In the genomic region with DNA sequence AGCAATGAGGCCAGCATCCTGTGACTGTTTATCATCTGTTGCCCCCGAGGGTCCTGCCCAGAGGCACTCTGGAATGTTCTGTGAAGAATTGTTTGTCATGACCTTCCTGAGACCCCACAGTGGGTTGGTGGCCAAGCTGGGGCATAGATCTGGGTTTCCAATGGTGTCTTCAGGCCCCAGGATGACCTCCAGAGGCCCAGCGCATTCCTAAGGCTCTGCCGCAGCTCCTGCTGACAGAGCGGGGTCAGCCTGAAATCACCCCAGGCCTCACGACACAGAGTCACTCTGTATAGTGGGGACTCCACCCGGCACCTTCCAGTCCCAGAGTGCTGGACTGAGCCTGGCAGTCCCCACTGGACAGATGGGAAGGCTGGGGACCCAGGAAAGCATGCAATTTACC, we compare ENCODE assay signal across 29 cellular contexts. TPM values are rescaled to one million over a fixed set of nuclear protein-coding genes. Genes with fewer than 3 reads are reported as not detected.
DNase-seq lines count a peak whose midpoint lies in the region; ATAC-seq, FAIRE-seq and TF ChIP-seq lines count a peak whose summit lies in the region.
"Had no signal": no experiment of that assay in that cellular context is flagged by ENCODE, and none has a peak within 500 bp of the region (broad histone marks: within the 10 kb centered on the region; RNA-seq: fewer than 3 reads in every experiment).

No MANE protein-coding gene starts in this region.

- H3K27me3 ChIP-seq in BLaER1 treated with 17β-estradiol and CSF1 and Interleukin-3, amounts not matched to agents 10 nM and 100 nM = no peaks in the 10 kb centered on the region
- H3K27me3 ChIP-seq in Panc1 (ENCODE audit: control insufficient read depth, insufficient read depth, low read length) (no peaks in the 10 kb centered on the region), H1 (replicated peaks in 1 of 4; ENCODE audit: control insufficient read depth in 3 of 4, extremely low read depth in 1 of 4, insufficient read depth in 3 of 4, low read length in 3 of 4) (no peaks in the 10 kb centered on the region), neural progenitor cell (peaks cover 3% of the 10 kb centered on the region)
- H3K27me3 ChIP-seq: sigmoid colon, upper lobe of left lung had no signal

- 87% methylated on average over 6 of the region's 6 CpGs; no CpG with 5 or more reads in 1 of the 2 experiments for WGBS in H1 (ENCODE audit: extremely low coverage in 1 of 2, insufficient coverage in 1 of 2, insufficient read length in 1 of 2, insufficient replicate concordance in 2 of 2, low coverage in 1 of 2, low lambda C conversion rate in 2 of 2, missing lambda C conversion rate in 1 of 2), 2 experiments

- H3K27ac Mint-ChIP-seq in neural progenitor cell = peak overlapping the region; percentile 54
- H3K27ac Mint-ChIP-seq: activated naive CD8-positive, alpha-beta T cell; activated T-helper 2 cell treated with anti-CD3 and anti-CD28 coated beads, Interferon-gamma antibody, Interleukin-2, Interleukin-4, amounts not matched to agents 10 μg/mL and 5 μg/mL and 100 μg/mL, durations not matched to agents 14 hours and 24 hours and 36 hours; immature natural killer cell had no signal

- H4K8ac ChIP-seq in H1 (ENCODE audit: extremely low read depth, insufficient read depth, low read length) = no peak overlapping the region

- H4K91ac ChIP-seq in H1 (replicated peaks; ENCODE audit: insufficient read length, low read length) = no peak overlapping the region

- TF ChIP-seq CTCF in Panc1 (IDR thresholded peaks at IDR 0.05) (no peak), H1 (IDR thresholded peaks at IDR 0.05; ENCODE audit: control extremely low read depth in 1 of 3, insufficient read depth in 1 of 3, low read depth in 1 of 3, low read length in 3 of 3) (no peak), neural progenitor cell (IDR thresholded peaks at IDR 0.05) (no peak)

- no peaks in the 10 kb centered on the region; the same call in 1 of the 2 replicates for H3K79me1 ChIP-seq in H1 (ENCODE audit: low read depth, low read length)

- H3K56ac ChIP-seq in H1 (replicated peaks; ENCODE audit: insufficient read length, low read depth, low read length) = no peak overlapping the region

- peak overlapping the region; percentile 71; the same call in 1 of the 2 replicates for H2BK5ac ChIP-seq in H1 (ENCODE audit: low read depth, low read length)

- no peaks in the 10 kb centered on the region for H3K79me2 ChIP-seq in H1 (ENCODE audit: control insufficient read depth in 1 of 2, insufficient read depth in 2 of 2, low read length in 2 of 2)
- H3K79me2 ChIP-seq in neural progenitor cell (ENCODE audit: low read depth) = no peaks in the 10 kb centered on the region

- H3K4me1 ChIP-seq in BLaER1 treated with 17β-estradiol and CSF1 and Interleukin-3, amounts not matched to agents 10 nM and 100 nM = peaks cover 7 to 12% (median 10%) of the 10 kb centered on the region in 10 experiments; a peak in 17 of 20 replicates
- no peaks in the 10 kb centered on the region for H3K4me1 ChIP-seq in Panc1 (ENCODE audit: control insufficient read depth, insufficient read depth, low read length)
- peaks cover 0 to 30% (median 21%) of the 10 kb centered on the region in 4 experiments; a peak in 6 of 7 replicates for H3K4me1 ChIP-seq in H1 (replicated peaks in 1 of 4; ENCODE audit: control insufficient read depth in 3 of 4, insufficient read depth in 4 of 4, low read length in 3 of 4)
- H3K4me1 ChIP-seq in neural progenitor cell = peaks cover 37% of the 10 kb centered on the region
- H3K4me1 ChIP-seq: prostate gland had no signal

- peaks cover 0 to 6% (median 0%) of the 10 kb centered on the region in 11 experiments; a peak in 3 of 22 replicates for H3K9me3 ChIP-seq in BLaER1 treated with 17β-estradiol and CSF1 and Interleukin-3, amounts not matched to agents 10 nM and 100 nM (replicated peaks in 1 of 11)
- H3K9me3 ChIP-seq in Panc1 (ENCODE audit: control insufficient read depth, insufficient read depth, low read depth, low read length) = no peaks in the 10 kb centered on the region
- H3K9me3 ChIP-seq in H1 (ENCODE audit: insufficient read depth in 2 of 2, low read depth in 1 of 2, low read length in 1 of 2) = no peaks in the 10 kb centered on the region
- no peaks in the 10 kb centered on the region for H3K9me3 ChIP-seq in neural progenitor cell (ENCODE audit: low read depth)
- H3K9me3 ChIP-seq: left ventricle myocardium inferior, mucosa of descending colon, prostate gland, sigmoid colon, upper lobe of left lung had no signal

- H3K4me3 Mint-ChIP-seq in neural progenitor cell = no peak overlapping the region
- H3K4me3 Mint-ChIP-seq: activated naive CD8-positive, alpha-beta T cell; immature natural killer cell; stimulated activated naive CD8-positive, alpha-beta T cell treated with anti-CD3 and anti-CD28 coated beads, Interleukin-15, amount 100 ng/mL, for 72 hours had no signal

- H3K18ac ChIP-seq in H1 (ENCODE audit: extremely low read depth, low read length) = no peak overlapping the region

- peaks cover 12% of the 10 kb centered on the region for H3K27me3 Mint-ChIP-seq in neural progenitor cell (ENCODE audit: insufficient read depth, low read depth)
- H3K27me3 Mint-ChIP-seq: activated naive CD8-positive, alpha-beta T cell; stimulated activated naive CD8-positive, alpha-beta T cell treated with anti-CD3 and anti-CD28 coated beads, Interleukin-15, amount 100 ng/mL, for 72 hours had no signal

- intact Hi-C loops in Panc1 (cut with micrococcal nuclease; ENCODE audit: unreplicated experiment) = no loop called here

- TF ChIP-seq EP300 in H1 (IDR thresholded peaks at IDR 0.05; ENCODE audit: borderline replicate concordance in 1 of 2, low read depth in 2 of 2, low read length in 2 of 2) = no peak

- H3K4me3 ChIP-seq in BLaER1 treated with 17β-estradiol and CSF1 and Interleukin-3, amounts not matched to agents 10 nM and 100 nM = no peak overlapping the region
- H3K4me3 ChIP-seq in Panc1 (ENCODE audit: low read depth in 2 of 2, low read length in 2 of 2) = no peak overlapping the region
- H3K4me3 ChIP-seq in H1 (ENCODE audit: extremely low read depth in 1 of 4, insufficient read depth in 2 of 4, low read depth in 3 of 4, low read length in 4 of 4) = no peak overlapping the region
- H3K4me3 ChIP-seq in neural progenitor cell = no peak overlapping the region
- H3K4me3 ChIP-seq: left ventricle myocardium inferior, mucosa of descending colon, prostate gland, sigmoid colon, upper lobe of left lung had no signal

- no peak for DNase-seq in Panc1 (ENCODE audit: low read depth, low spot score)
- no peak for DNase-seq in H1 (ENCODE audit: low read depth in 1 of 2, low spot score in 2 of 2)
- no peak for DNase-seq in neural progenitor cell (ENCODE audit: low spot score)
- no peak for DNase-seq in hippocampal formation (lab: John Stamatoyannopoulos, UW)
- DNase-seq in SW480 (ENCODE audit: low spot score) = no peak
- no peak for DNase-seq in NCI-H748 (lab: John Stamatoyannopoulos, UW; ENCODE audit: unreplicated experiment)
- no peak for DNase-seq in NCI-H524 (lab: John Stamatoyannopoulos, UW)
- DNase-seq: 8988T; activated CD4-positive, alpha-beta T cell treated with anti-CD3 and anti-CD28 coated beads, Interleukin-2, amount 50 U/mL, for 4 hours; activated CD8-positive, alpha-beta memory T cell treated with anti-CD3 and anti-CD28 coated beads, Interleukin-2, amount 50 U/mL, for 48 hours; AML-193; cerebellar nuclear complex; erythroblast; GOT3; immature natural killer cell; Kasumi-1; left ventricle myocardium inferior; mucosa of descending colon; NCI-H187; sigmoid colon; stimulated activated CD4-positive, alpha-beta T cell treated with anti-CD3 and anti-CD28 coated beads, Interleukin-15, amount 100 ng/mL, for 24 hours; stimulated activated naive CD8-positive, alpha-beta T cell treated with anti-CD3 and anti-CD28 coated beads, Interleukin-15, amount 100 ng/mL, for 72 hours; T-helper 9 cell; upper lobe of left lung had no signal

- in situ Hi-C loops in Panc1 (cut with HindIII; ENCODE audit: low pct_unique_long_range_greater_than_20kb, low sequenced_read_pairs) = no loop called here

- no peak overlapping the region for H3K4ac ChIP-seq in H1 (replicated peaks; ENCODE audit: insufficient read length, low read depth, low read length)

- H3K36me3 ChIP-seq in BLaER1 treated with 17β-estradiol and CSF1 and Interleukin-3, amounts not matched to agents 10 nM and 100 nM = peaks cover 0 to 52% (median 34%) of the 10 kb centered on the region in 11 experiments; a peak in 16 of 22 replicates
- no peaks in the 10 kb centered on the region for H3K36me3 ChIP-seq in Panc1 (ENCODE audit: control insufficient read depth, insufficient read depth, low read length)
- H3K36me3 ChIP-seq in H1 (ENCODE audit: control insufficient read depth in 2 of 4, insufficient read depth in 4 of 4, low read length in 3 of 4) = peaks cover 0 to 4% (median 0%) of the 10 kb centered on the region in 4 experiments; a peak in 1 of 8 replicates
- no peaks in the 10 kb centered on the region for H3K36me3 ChIP-seq in neural progenitor cell
- H3K36me3 ChIP-seq: prostate gland had no signal

- POLR2A ChIA-PET in Panc1 (lab: Charles Lee) (no interaction called here), H1 (lab: Charles Lee; ENCODE audit: partially characterized antibody) (interaction anchor here (2.4 kb wide), 2 partner anchors 10 to 17 kb away, joined by 9 to 10 read pairs; partner anchors contain the start of gene TRIM62)

- no peak overlapping the region for H4K5ac ChIP-seq in H1 (ENCODE audit: insufficient read length, low read depth, low read length)

- no peak overlapping the region; a peak in 1 of 22 replicates for H3K9ac ChIP-seq in BLaER1 treated with 17β-estradiol and CSF1 and Interleukin-3, amounts not matched to agents 10 nM and 100 nM
- H3K9ac ChIP-seq in H1 (replicated peaks in 1 of 4; ENCODE audit: extremely low read depth in 1 of 4, low read depth in 3 of 4, low read length in 3 of 4) (no peak overlapping the region; a peak in 1 of 7 replicates), neural progenitor cell (no peak overlapping the region)

- H2BK120ac ChIP-seq in H1 (replicated peaks; ENCODE audit: low read depth, low read length) = no peak overlapping the region

- peaks cover 29% of the 10 kb centered on the region for H3F3A ChIP-seq in neural progenitor cell (ENCODE audit: low read depth)

- BruUV-seq in Panc1 (replicated peaks; lab: Mats Ljungman, UMichigan) = no TSS peak

- CTCF ChIA-PET in Panc1 (lab: Charles Lee) (no interaction called here), H1 (lab: Charles Lee; ENCODE audit: partially characterized antibody) (interaction anchor here (0.9 to 3.9 kb wide), 4 partner anchors 12 to 27 kb away, joined by 3 to 11 read pairs (median 4); no protein-coding TSS in a partner anchor)

- H3K27ac ChIP-seq in BLaER1 treated with 17β-estradiol and CSF1 and Interleukin-3, amounts not matched to agents 10 nM and 100 nM = peak overlapping the region in 2 of 11 experiments; percentile 16 to 18; a peak in 3 of 22 replicates
- H3K27ac ChIP-seq in Panc1 (ENCODE audit: low read length) = no peak overlapping the region
- H3K27ac ChIP-seq in H1 (ENCODE audit: low read depth, low read length) = no peak overlapping the region
- no peak overlapping the region for H3K27ac ChIP-seq in neural progenitor cell
- H3K27ac ChIP-seq: left ventricle myocardium inferior, prostate gland, sigmoid colon, upper lobe of left lung had no signal

- H3K4me1 Mint-ChIP-seq in neural progenitor cell = peaks cover 58% of the 10 kb centered on the region
- H3K4me1 Mint-ChIP-seq: stimulated activated naive CD8-positive, alpha-beta T cell treated with anti-CD3 and anti-CD28 coated beads, Interleukin-15, amount 100 ng/mL, for 72 hours had no signal

- H3K23ac ChIP-seq in H1 (ENCODE audit: insufficient read length) = no peak overlapping the region

- H2AFZ ChIP-seq in H1 (ENCODE audit: low read length) = no peak overlapping the region
- no peak overlapping the region for H2AFZ ChIP-seq in neural progenitor cell (replicated peaks)

- no peak overlapping the region for H3K14ac ChIP-seq in H1 (ENCODE audit: insufficient read length)

- TF ChIP-seq POLR2A in H1 (IDR thresholded peaks at IDR 0.05; ENCODE audit: control extremely low read depth in 1 of 2, low read depth in 2 of 2, low read length in 2 of 2) = no peak

- H3K4me2 ChIP-seq in BLaER1 treated with 17β-estradiol and CSF1 and Interleukin-3, amounts not matched to agents 10 nM and 100 nM = peak overlapping the region; percentile 10 to 63 (median 41); a peak in 15 of 22 replicates
- H3K4me2 ChIP-seq in H1 (ENCODE audit: insufficient read depth in 1 of 2, low read depth in 2 of 2, low read length in 2 of 2) = no peak overlapping the region
- no peak overlapping the region for H3K4me2 ChIP-seq in neural progenitor cell

- TF ChIP-seq RAD21 in H1 (IDR thresholded peaks at IDR 0.05 in 1 of 2, conservative IDR thresholded peaks at IDR 0.05 in 1 of 2; ENCODE audit: low read depth in 2 of 2, low read length in 2 of 2) = no peak

- H2AK5ac ChIP-seq in H1 (ENCODE audit: low read depth, low read length) = no peak overlapping the region; the same call in 1 of the 2 replicates

- H2BK20ac ChIP-seq in H1 (ENCODE audit: low read length) = no peak overlapping the region; the same call in 1 of the 2 replicates

- ATAC-seq in Panc1 = peak; percentile 36; the same call in 1 of the 2 replicates
- ATAC-seq: mucosa of descending colon; stimulated activated naive CD8-positive, alpha-beta T cell treated with anti-CD3 and anti-CD28 coated beads, Interleukin-15, amount 100 ng/mL, for 72 hours had no signal

- 0 out of 2 replicates have a peak overlapping the region, but pooled peaks have one; percentile 12 for H2BK12ac ChIP-seq in H1 (ENCODE audit: low read depth, low read length)

- peaks cover 0 to 7% (median 0%) of the 10 kb centered on the region in 11 experiments; a peak in 2 of 22 replicates for H4K20me1 ChIP-seq in BLaER1 treated with 17β-estradiol and CSF1 and Interleukin-3, amounts not matched to agents 10 nM and 100 nM
- peaks cover 0 to 3% of the 10 kb centered on the region in 2 experiments for H4K20me1 ChIP-seq in H1 (replicated peaks in 1 of 2; ENCODE audit: control insufficient read depth in 1 of 2, insufficient read depth in 2 of 2, low read length in 2 of 2)
- no peaks in the 10 kb centered on the region for H4K20me1 ChIP-seq in neural progenitor cell (ENCODE audit: low read depth)

- no peaks in the 10 kb centered on the region; the same call in 1 of the 2 replicates for H3K23me2 ChIP-seq in H1 (ENCODE audit: low read depth, low read length)

- peaks cover 4% of the 10 kb centered on the region for H3K9me3 Mint-ChIP-seq in neural progenitor cell
- H3K9me3 Mint-ChIP-seq: activated T-helper 2 cell treated with anti-CD3 and anti-CD28 coated beads, Interferon-gamma antibody, Interleukin-2, Interleukin-4, amounts not matched to agents 10 μg/mL and 5 μg/mL and 100 μg/mL, durations not matched to agents 14 hours and 24 hours and 36 hours; immature natural killer cell; stimulated activated naive CD8-positive, alpha-beta T cell treated with anti-CD3 and anti-CD28 coated beads, Interleukin-15, amount 100 ng/mL, for 72 hours had no signal

- peak overlapping the region; percentile 21; the same call in 1 of the 2 replicates for H2BK15ac ChIP-seq in H1 (ENCODE audit: low read length)

- no peak for FAIRE-seq in H1 (lab: Jason Lieb, UNC)
- FAIRE-seq: GM18507 had no signal

- H3K36me3 Mint-ChIP-seq in neural progenitor cell = peaks cover 15% of the 10 kb centered on the region

RNA-seq across cellular contexts. Expression of gene TRIM62, which starts 17.7 kb away (rescaled TPM):
- total RNA-seq in Panc1 (2021; ENCODE audit: unreplicated experiment) (7.4 TPM), neural progenitor cell (ENCODE audit: low replicate concordance) (1.4 and 5.0 TPM in 2 replicates)
- 9.5 TPM for polyA plus RNA-seq in Panc1 (2012; ENCODE audit: insufficient read length)
- 10.3 and 10.8 TPM in 2 replicates for total RNA-seq in H1 (2021; fragmentation: NEBNext Ultra II Directional; extraction: Animal tissue kit (Norgen Biotek cat#: 25700))
- polyA plus RNA-seq in H1 (2011; rRNA removed) = 6.3 and 8.7 TPM in 2 replicates
- polyA plus RNA-seq in H1 (2011; cell fraction: cytosol; rRNA removed) = 4.8 TPM
- polyA plus RNA-seq in H1 (2011; cell fraction: nucleus; rRNA removed) = 10.4 TPM
- 4.7 to 9.1 TPM (median 6.6 TPM) in 4 replicates for polyA plus RNA-seq in H1 (2012, experiment 1 of 2)
- 6.2 TPM for polyA plus RNA-seq in H1 (2012, experiment 2 of 2)
- polyA plus RNA-seq in H1 (2013, experiment 1 of 2) = 5.7 TPM
- 5.1 TPM for polyA plus RNA-seq in H1 (2013, experiment 2 of 2)
- polyA minus RNA-seq in H1 (2011; rRNA and poly(A)+ RNA removed) = 4.0 and 5.2 TPM in 2 replicates
- 4.5 TPM for polyA minus RNA-seq in H1 (2011; cell fraction: cytosol; rRNA and poly(A)+ RNA removed)
- 6.0 TPM for polyA minus RNA-seq in H1 (2011; cell fraction: nucleus; rRNA and poly(A)+ RNA removed)

Comparison
In these comparisons a context has a peak if more than half of its experiments do, and no peak if none do; other contexts are left out.
1. H3K4me2 ChIP-seq: peak in BLaER1 treated with 17β-estradiol and CSF1 and Interleukin-3, amounts not matched to agents 10 nM and 100 nM (11 of 11); none in H1 (0 of 2) and neural progenitor cell (single experiment).